In the genomic region with DNA sequence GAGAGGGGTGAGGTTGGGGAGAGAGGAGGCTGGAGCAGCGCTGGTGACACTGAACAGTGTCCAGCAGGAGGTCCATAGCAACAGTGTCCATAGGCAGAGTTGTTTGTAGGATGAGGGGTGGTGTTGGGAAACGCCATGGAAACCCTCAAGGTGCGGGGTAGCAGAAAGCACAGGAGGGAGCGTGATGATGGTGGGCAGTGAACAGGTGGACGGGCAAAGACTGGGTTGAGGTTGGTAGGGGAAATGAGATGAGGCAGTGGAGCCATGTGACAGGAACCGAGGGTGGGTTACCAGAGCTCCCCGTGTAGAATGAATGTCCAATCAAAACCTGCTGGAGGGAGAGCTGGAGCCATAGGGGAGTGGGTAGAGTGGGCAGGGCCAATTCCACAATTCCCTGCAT, we compare ENCODE assay signal across 22 cellular contexts.
"Had no signal": no experiment of that assay in that cellular context is flagged by ENCODE, and none has a peak within 500 bp of the region (broad histone marks: within the 10 kb centered on the region; RNA-seq: fewer than 3 reads in every experiment).

No MANE protein-coding gene starts in this region.

- H3K4me1 ChIP-seq: breast epithelium, gastrocnemius medialis, pancreas, right lobe of liver had no signal

- H3K9me3 Mint-ChIP-seq: activated CD4-positive, alpha-beta memory T cell treated with anti-CD3 and anti-CD28 coated beads, Interleukin-2, amount 10 ng/mL, durations not matched to agents 7 days and 5 days; activated T-helper 2 cell treated with anti-CD3 and anti-CD28 coated beads, Interferon-gamma antibody, Interleukin-2, Interleukin-4, amounts not matched to agents 10 μg/mL and 5 μg/mL and 100 μg/mL, durations not matched to agents 14 hours and 24 hours and 36 hours had no signal

- H3K36me3 Mint-ChIP-seq: activated CD8-positive, alpha-beta memory T cell treated with anti-CD3 and anti-CD28 coated beads, Interleukin-2, amount 10 ng/mL, durations not matched to agents 7 days and 5 days had no signal

- ATAC-seq: activated CD4-positive, alpha-beta T cell treated with anti-CD3 and anti-CD28 coated beads for 36 hours; activated CD8-positive, alpha-beta memory T cell treated with anti-CD3 and anti-CD28 coated beads, Interleukin-2, amount 10 ng/mL, durations not matched to agents 7 days and 5 days; gastrocnemius medialis; heart left ventricle; right lobe of liver had no signal

- H3K27ac ChIP-seq: breast epithelium, coronary artery, gastrocnemius medialis, heart left ventricle, left ventricle myocardium inferior, pancreas, right lobe of liver, thoracic aorta, upper lobe of left lung had no signal

- FAIRE-seq: astrocyte, endometrium, pancreas, small intestine, TTC549 had no signal

- H3K36me3 ChIP-seq: breast epithelium, gastrocnemius medialis, heart left ventricle, left ventricle myocardium inferior, pancreas, right lobe of liver, thoracic aorta, upper lobe of left lung had no signal

- H3K27me3 ChIP-seq: right lobe of liver had no signal

- H3K9me3 ChIP-seq: breast epithelium, gastrocnemius medialis, heart left ventricle, left ventricle myocardium inferior, pancreas, right lobe of liver, thoracic aorta, upper lobe of left lung had no signal

- DNase-seq: activated CD4-positive, alpha-beta memory T cell treated with anti-CD3 and anti-CD28 coated beads, Interleukin-2, amount 10 ng/mL, durations not matched to agents 7 days and 5 days; activated CD4-positive, alpha-beta T cell treated with anti-CD3 and anti-CD28 coated beads for 36 hours; activated CD8-positive, alpha-beta memory T cell treated with anti-CD3 and anti-CD28 coated beads, Interleukin-2, amount 10 ng/mL, durations not matched to agents 7 days and 5 days; activated naive CD4-positive, alpha-beta T cell treated with Interleukin-2 at 50 U/mL for 16 hours; erythroblast; gastrocnemius medialis; heart left ventricle; left ventricle myocardium inferior; mammary epithelial cell; pancreas; right lobe of liver; small intestine; stimulated activated CD4-positive, alpha-beta T cell treated with anti-CD3 and anti-CD28 coated beads, Interleukin-15, amount 100 ng/mL, for 24 hours; stimulated activated CD4-positive, alpha-beta T cell treated with anti-CD3 and anti-CD28 coated beads, Interleukin-4, amount 100 ng/mL, for 1 hour; upper lobe of left lung had no signal

- H3K4me3 Mint-ChIP-seq: activated CD4-positive, alpha-beta memory T cell treated with anti-CD3 and anti-CD28 coated beads, Interleukin-2, amount 10 ng/mL, durations not matched to agents 7 days and 5 days; activated CD4-positive, alpha-beta T cell treated with anti-CD3 and anti-CD28 coated beads for 36 hours; activated CD8-positive, alpha-beta memory T cell treated with anti-CD3 and anti-CD28 coated beads, Interleukin-2, amount 10 ng/mL, durations not matched to agents 7 days and 5 days had no signal

- H3K27ac Mint-ChIP-seq: activated CD4-positive, alpha-beta memory T cell treated with anti-CD3 and anti-CD28 coated beads, Interleukin-2, amount 10 ng/mL, durations not matched to agents 7 days and 5 days; activated CD4-positive, alpha-beta T cell treated with anti-CD3 and anti-CD28 coated beads for 36 hours; activated CD8-positive, alpha-beta memory T cell treated with anti-CD3 and anti-CD28 coated beads, Interleukin-2, amount 10 ng/mL, durations not matched to agents 7 days and 5 days; activated T-helper 2 cell treated with anti-CD3 and anti-CD28 coated beads, Interferon-gamma antibody, Interleukin-2, Interleukin-4, amounts not matched to agents 10 μg/mL and 5 μg/mL and 100 μg/mL, durations not matched to agents 14 hours and 24 hours and 36 hours had no signal

- H3K4me3 ChIP-seq: breast epithelium, coronary artery, gastrocnemius medialis, heart left ventricle, left ventricle myocardium inferior, pancreas, right lobe of liver, thoracic aorta, upper lobe of left lung had no signal
